Comparison of ENCODE assay signal across 17 cellular contexts in the genomic region with DNA sequence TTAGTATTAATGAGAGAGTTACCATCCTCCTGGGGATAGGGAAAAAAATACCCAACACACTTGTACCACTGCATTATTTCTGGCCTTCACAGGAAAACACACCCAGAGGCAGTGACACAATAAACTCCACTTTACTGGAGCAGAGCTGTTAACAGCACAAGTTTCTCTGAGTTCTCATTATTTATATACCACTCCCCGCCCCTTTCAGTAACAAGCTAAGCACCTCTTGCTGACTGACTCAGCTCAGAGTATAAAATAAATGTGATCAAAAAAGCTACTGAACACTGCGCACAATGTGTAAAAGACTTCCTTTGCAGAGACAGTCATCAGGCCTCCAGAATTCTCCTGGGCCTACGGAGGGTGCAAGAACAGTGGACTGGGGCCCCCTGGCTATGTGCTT. TPM values are rescaled to one million over a fixed set of nuclear protein-coding genes. Genes with fewer than 3 reads are reported as not detected.
A peak's percentile ranks its signal among the peaks of the same experiment; 100 is the strongest.
DNase-seq lines count a peak whose midpoint lies in the region; ATAC-seq and TF ChIP-seq lines count a peak whose summit lies in the region.
"Had no signal": no experiment of that assay in that cellular context is flagged by ENCODE, and none has a peak within 500 bp of the region (broad histone marks: within the 10 kb centered on the region; RNA-seq: fewer than 3 reads in every experiment).

No MANE protein-coding gene starts in this region.

- no peak for TF ChIP-seq CTCF in colonic mucosa (IDR thresholded peaks at IDR 0.05)
- TF ChIP-seq CTCF in lower lobe of right lung (IDR thresholded peaks at IDR 0.05), result no peak
- no peak for TF ChIP-seq CTCF in stomach (IDR thresholded peaks at IDR 0.05)

- H3K27me3 Mint-ChIP-seq in activated CD4-positive, alpha-beta T cell treated with anti-CD3 and anti-CD28 coated beads for 36 hours, result no peaks in the 10 kb centered on the region
- no peaks in the 10 kb centered on the region for H3K27me3 Mint-ChIP-seq in activated CD4-positive, alpha-beta T cell treated with anti-CD3 and anti-CD28 coated beads, Interleukin-2, amount 10 ng/mL, durations not matched to agents 7 days and 5 days

- H3K9me3 Mint-ChIP-seq in activated CD4-positive, alpha-beta T cell treated with anti-CD3 and anti-CD28 coated beads for 36 hours (ENCODE audit: low read depth), result no peaks in the 10 kb centered on the region
- H3K9me3 Mint-ChIP-seq in activated CD4-positive, alpha-beta T cell treated with anti-CD3 and anti-CD28 coated beads, Interleukin-2, amount 10 ng/mL, durations not matched to agents 7 days and 5 days, result no peaks in the 10 kb centered on the region
- H3K9me3 Mint-ChIP-seq: H9 had no signal

- H3K4me1 ChIP-seq in colonic mucosa (peaks cover 17% of the 10 kb centered on the region), lower lobe of right lung (peaks cover 95% of the 10 kb centered on the region), stomach (peaks cover 70 to 98% (median 92%) of the 10 kb centered on the region in 4 donors)

- no peak for TF ChIP-seq POLR2A in stomach (IDR thresholded peaks at IDR 0.05)

- POLR2A ChIA-PET in activated CD4-positive, alpha-beta T cell treated with anti-CD3 and anti-CD28 coated beads for 36 hours (lab: Charles Lee), result no interaction called here
- POLR2A ChIA-PET in activated CD4-positive, alpha-beta T cell treated with anti-CD3 and anti-CD28 coated beads, Interleukin-2, amount 10 ng/mL, durations not matched to agents 7 days and 5 days (lab: Charles Lee), result no interaction called here

- H3K27me3 ChIP-seq in colonic mucosa (no peaks in the 10 kb centered on the region), lower lobe of right lung (ENCODE audit: low read depth) (no peaks in the 10 kb centered on the region), stomach (no peaks in the 10 kb centered on the region)
- H3K27me3 ChIP-seq: BLaER1 treated with 17β-estradiol and CSF1 and Interleukin-3, amounts not matched to agents 10 nM and 100 nM had no signal

- intact Hi-C loops in activated CD4-positive, alpha-beta T cell treated with anti-CD3 and anti-CD28 coated beads for 36 hours (cut with DNase I, micrococcal nuclease), result loop anchor here (2.0 to 5.0 kb wide), 2 partner anchors 38 to 51 kb away; no protein-coding TSS in a partner anchor
- intact Hi-C loops in colonic mucosa (cut with DNase I) (no loop called here), lower lobe of right lung (cut with DNase I) (no loop called here), stomach (cut with DNase I; ENCODE audit: low total_unique reads) (no loop called here)

- peak overlapping the region; percentile 24 for H3K27ac Mint-ChIP-seq in activated CD4-positive, alpha-beta T cell treated with anti-CD3 and anti-CD28 coated beads for 36 hours
- no peak overlapping the region for H3K27ac Mint-ChIP-seq in activated CD4-positive, alpha-beta T cell treated with anti-CD3 and anti-CD28 coated beads, Interleukin-2, amount 10 ng/mL, durations not matched to agents 7 days and 5 days

- TF ChIP-seq EP300 in stomach (IDR thresholded peaks at IDR 0.05), result no peak

- H3K27ac ChIP-seq in colonic mucosa (peak overlapping the region; percentile 56), lower lobe of right lung (no peak overlapping the region), stomach (peak overlapping the region in 4 of 5 donors; percentile 38 to 64 (median 45))
- H3K27ac ChIP-seq: BLaER1 treated with 17β-estradiol and CSF1 and Interleukin-3, amounts not matched to agents 10 nM and 100 nM had no signal

- peaks cover 81% of the 10 kb centered on the region for H3K4me1 Mint-ChIP-seq in activated CD4-positive, alpha-beta T cell treated with anti-CD3 and anti-CD28 coated beads for 36 hours
- H3K4me1 Mint-ChIP-seq in activated CD4-positive, alpha-beta T cell treated with anti-CD3 and anti-CD28 coated beads, Interleukin-2, amount 10 ng/mL, durations not matched to agents 7 days and 5 days, result peaks cover 67% of the 10 kb centered on the region

- DNase-seq in activated CD4-positive, alpha-beta T cell treated with anti-CD3 and anti-CD28 coated beads for 36 hours, result no peak
- DNase-seq in activated CD4-positive, alpha-beta T cell treated with anti-CD3 and anti-CD28 coated beads, Interleukin-2, amount 10 ng/mL, durations not matched to agents 7 days and 5 days, result no peak
- DNase-seq in colonic mucosa (no peak), lower lobe of right lung (no peak), stomach (no peak)
- DNase-seq in NK-92 treated with Interleukin-12 subunit alpha and Interleukin-12 subunit beta, amount 100 ng/mL, for 24 hours (lab: John Stamatoyannopoulos, UW), result no peak
- no peak for DNase-seq in stimulated activated CD4-positive, alpha-beta T cell treated with anti-CD3 and anti-CD28 coated beads, Interleukin-4, amount 100 ng/mL, for 4 hours
- DNase-seq: activated CD4-positive, alpha-beta T cell treated with anti-CD3 and anti-CD28 coated beads, Interleukin-2, amount 50 U/mL, for 1 hour; DMS 273 treated with DMSO at 0.1 percent for 48 hours; H9; mesendoderm; NCI-H1694 treated with DMSO at 0.1 percent for 48 hours; NCI-H510A; stimulated activated CD4-positive, alpha-beta T cell treated with anti-CD3 and anti-CD28 coated beads, Interleukin-4, amount 100 ng/mL, for 1 hour; stimulated activated CD8-positive, alpha-beta memory T cell treated with anti-CD3 and anti-CD28 coated beads, Interleukin-4, amount 100 ng/mL, for 48 hours had no signal

- H3K9ac ChIP-seq in colonic mucosa (ENCODE audit: low read depth in 2 of 2, low read length in 2 of 2), result peak overlapping the region; percentile 48 to 57
- H3K9ac ChIP-seq: BLaER1 treated with 17β-estradiol and CSF1 and Interleukin-3, amounts not matched to agents 10 nM and 100 nM had no signal

- 60 to 80% (median 67%) methylated on average over 3 of the region's 3 CpGs for WGBS in stomach, 5 donors

- CTCF ChIA-PET in activated CD4-positive, alpha-beta T cell treated with anti-CD3 and anti-CD28 coated beads for 36 hours (lab: Charles Lee), result interaction anchor here (0.9 to 1.7 kb wide), 5 partner anchors 18 to 214 kb away, joined by 3 to 7 read pairs (median 5); no protein-coding TSS in a partner anchor
- CTCF ChIA-PET in activated CD4-positive, alpha-beta T cell treated with anti-CD3 and anti-CD28 coated beads, Interleukin-2, amount 10 ng/mL, durations not matched to agents 7 days and 5 days (lab: Charles Lee), result interaction anchor here (1.4 to 2.0 kb wide), 2 partner anchors 9 to 22 kb away, joined by 3 to 6 read pairs; a partner anchor contains a TSS

- no peak overlapping the region for H3K4me3 ChIP-seq in colonic mucosa
- no peak overlapping the region for H3K4me3 ChIP-seq in lower lobe of right lung
- peak overlapping the region in 2 of 4 donors; percentile 14 to 18 for H3K4me3 ChIP-seq in stomach
- H3K4me3 ChIP-seq: BLaER1 treated with 17β-estradiol and CSF1 and Interleukin-3, amounts not matched to agents 10 nM and 100 nM had no signal

- H3K36me3 ChIP-seq in colonic mucosa (no peaks in the 10 kb centered on the region), lower lobe of right lung (no peaks in the 10 kb centered on the region), stomach (peaks cover 0 to 5% (median under 1%) of the 10 kb centered on the region in 4 donors)

- peaks cover 10% of the 10 kb centered on the region for H3K36me3 Mint-ChIP-seq in activated CD4-positive, alpha-beta T cell treated with anti-CD3 and anti-CD28 coated beads for 36 hours (ENCODE audit: low read depth)
- H3K36me3 Mint-ChIP-seq in activated CD4-positive, alpha-beta T cell treated with anti-CD3 and anti-CD28 coated beads, Interleukin-2, amount 10 ng/mL, durations not matched to agents 7 days and 5 days (ENCODE audit: low read depth), result peaks cover 5% of the 10 kb centered on the region

- H3K4me3 Mint-ChIP-seq in activated CD4-positive, alpha-beta T cell treated with anti-CD3 and anti-CD28 coated beads for 36 hours, result no peak overlapping the region
- H3K4me3 Mint-ChIP-seq in activated CD4-positive, alpha-beta T cell treated with anti-CD3 and anti-CD28 coated beads, Interleukin-2, amount 10 ng/mL, durations not matched to agents 7 days and 5 days, result no peak overlapping the region
- H3K4me3 Mint-ChIP-seq: H9 had no signal

- H3K9me3 ChIP-seq in colonic mucosa (no peaks in the 10 kb centered on the region), lower lobe of right lung (no peaks in the 10 kb centered on the region), stomach (no peaks in the 10 kb centered on the region)
- H3K9me3 ChIP-seq: BLaER1 treated with 17β-estradiol and CSF1 and Interleukin-3, amounts not matched to agents 10 nM and 100 nM had no signal

- peak; percentile 55 for ATAC-seq in activated CD4-positive, alpha-beta T cell treated with anti-CD3 and anti-CD28 coated beads for 36 hours
- peak; percentile 57 to 81 for ATAC-seq in lower lobe of right lung
- no peak for ATAC-seq in GM19324 (IDR thresholded peaks at IDR 0.05; ENCODE audit: low FRiP score, unreplicated experiment)

RNA-seq across cellular contexts. Expression of a gene that starts 21.6 kb away (rescaled TPM):
- total RNA-seq in activated CD4-positive, alpha-beta T cell treated with anti-CD3 and anti-CD28 coated beads for 36 hours, result 10 to 100 TPM; 20.2 to 22.3 TPM
- 10 to 100 TPM; 11.3 to 12.8 TPM for total RNA-seq in activated CD4-positive, alpha-beta T cell treated with anti-CD3 and anti-CD28 coated beads, Interleukin-2, amount 10 ng/mL, durations not matched to agents 7 days and 5 days
- 10 to 100 TPM; 13.5 to 18.8 TPM for total RNA-seq in colonic mucosa
- 76.9 TPM for total RNA-seq in lower lobe of right lung
- total RNA-seq in stomach, result 100 to 1,000 TPM in 2 of 5 donors, 10 to 100 TPM in 3; 37.3 to 174 (median 95.3) TPM
- polyA plus RNA-seq in stomach, result 10 to 100 TPM; 27.9 to 35.9 (median 28.4) TPM

Comparison
In these comparisons a context has a peak if more than half of its experiments do, and no peak if none do; other contexts are left out.
1. intact Hi-C loops: an anchor here in activated CD4-positive, alpha-beta T cell treated with anti-CD3 and anti-CD28 coated beads for 36 hours (2.0 to 5.0 kb wide); none called in colonic mucosa, lower lobe of right lung and stomach.